13 cellular contexts compared by ENCODE assay signal in the genomic region with DNA sequence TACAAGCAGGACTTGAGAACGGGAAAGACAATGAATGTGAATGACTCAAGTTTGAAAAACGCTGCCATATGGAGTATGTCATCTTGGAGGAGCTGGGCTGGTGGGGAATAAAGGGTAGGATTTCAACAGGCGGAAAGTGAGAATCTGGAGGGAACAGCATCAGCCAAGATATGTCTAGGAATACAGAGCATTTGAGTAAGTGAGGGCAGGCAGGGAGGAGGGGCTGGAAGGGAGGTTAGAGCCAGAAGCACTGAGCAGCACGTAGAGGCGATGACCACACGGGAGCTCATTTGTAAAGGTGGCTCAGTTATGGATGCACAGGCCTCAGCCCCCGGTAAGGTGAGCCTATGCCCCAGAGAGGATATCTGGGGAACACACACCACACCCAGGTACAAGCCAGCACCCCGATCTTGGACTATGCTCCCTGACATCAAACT.
DNase-seq lines count a peak whose midpoint lies in the region; TF ChIP-seq lines count a peak whose summit lies in the region.
"Had no signal": no experiment of that assay in that cellular context is flagged by ENCODE, and none has a peak within 500 bp of the region (broad histone marks: within the 10 kb centered on the region; RNA-seq: fewer than 3 reads in every experiment).

No MANE protein-coding gene starts in this region.

- H3K4me3 ChIP-seq in OCI-LY1 (ENCODE audit: low read depth, low read length, poor library complexity, severe bottlenecking) = no peak overlapping the region
- H3K4me3 ChIP-seq in fibroblast of lung (replicated peaks in 1 of 4; ENCODE audit: control extremely low read depth in 1 of 4, insufficient read depth in 1 of 4, low read depth in 3 of 4, low read length in 4 of 4) = no peak overlapping the region
- H3K4me3 ChIP-seq: ascending aorta had no signal

- no peak overlapping the region for H3K4me3 Mint-ChIP-seq in osteocyte (ENCODE audit: unreplicated experiment)
- H3K4me3 Mint-ChIP-seq: CD8-positive, alpha-beta memory T cell had no signal

- H3K36me3 ChIP-seq in OCI-LY1 (ENCODE audit: insufficient read depth, low read length) (peaks cover 85% of the 10 kb centered on the region), fibroblast of lung (ENCODE audit: control insufficient read depth, insufficient read depth, low read length) (peaks cover 5% of the 10 kb centered on the region)

- H3K9me3 ChIP-seq in OCI-LY1 (ENCODE audit: low read length) = no peaks in the 10 kb centered on the region
- H3K9me3 ChIP-seq in fibroblast of lung (ENCODE audit: control insufficient read depth, insufficient read depth, low read depth, low read length) = no peaks in the 10 kb centered on the region
- H3K9me3 ChIP-seq: ascending aorta had no signal

- peaks cover 54% of the 10 kb centered on the region for H3K36me3 Mint-ChIP-seq in osteocyte (ENCODE audit: unreplicated experiment)

- no peaks in the 10 kb centered on the region for H3K27me3 Mint-ChIP-seq in osteocyte (ENCODE audit: unreplicated experiment)
- H3K27me3 Mint-ChIP-seq: CD8-positive, alpha-beta memory T cell had no signal

- no peaks in the 10 kb centered on the region for H3K9me3 Mint-ChIP-seq in osteocyte (ENCODE audit: unreplicated experiment)
- H3K9me3 Mint-ChIP-seq: CD8-positive, alpha-beta memory T cell had no signal

- no peak overlapping the region for H3K4me2 ChIP-seq in OCI-LY1 (ENCODE audit: low read length)
- H3K4me2 ChIP-seq in fibroblast of lung (ENCODE audit: extremely low read depth, insufficient read depth, low read length) = no peak overlapping the region

- peak overlapping the region; percentile 62 for H3K27ac Mint-ChIP-seq in osteocyte (ENCODE audit: unreplicated experiment)

- H3K27ac ChIP-seq in OCI-LY1 (ENCODE audit: low read depth, low read length, poor library complexity, severe bottlenecking) (peak overlapping the region; percentile 85), fibroblast of lung (ENCODE audit: insufficient read depth, low read length) (no peak overlapping the region)
- H3K27ac ChIP-seq: ascending aorta had no signal

- H3K9ac ChIP-seq in OCI-LY1 (ENCODE audit: low read length) (no peak overlapping the region), fibroblast of lung (ENCODE audit: insufficient read depth, low read length) (no peak overlapping the region)

- H2AFZ ChIP-seq in OCI-LY1 (ENCODE audit: low read length) (no peak overlapping the region), fibroblast of lung (ENCODE audit: low read length) (no peak overlapping the region)

- H3K27me3 ChIP-seq in OCI-LY1 (ENCODE audit: insufficient read depth, low read length) (no peaks in the 10 kb centered on the region), fibroblast of lung (ENCODE audit: control insufficient read depth, insufficient read depth, low read length) (no peaks in the 10 kb centered on the region)
- H3K27me3 ChIP-seq: ascending aorta had no signal

- H4K20me1 ChIP-seq in OCI-LY1 (ENCODE audit: insufficient read depth, low read length) (no peaks in the 10 kb centered on the region), fibroblast of lung (ENCODE audit: control insufficient read depth, extremely low read depth, insufficient read depth, low read length) (no peaks in the 10 kb centered on the region)

- H3K4me1 ChIP-seq in OCI-LY1 (ENCODE audit: insufficient read depth, low read length, severe bottlenecking) (peaks cover 34% of the 10 kb centered on the region), fibroblast of lung (ENCODE audit: control insufficient read depth, extremely low read depth, insufficient read depth, low read length) (no peaks in the 10 kb centered on the region)
- H3K4me1 ChIP-seq: ascending aorta had no signal

- H3K79me2 ChIP-seq in OCI-LY1 (ENCODE audit: insufficient read depth, low read length) (no peaks in the 10 kb centered on the region), fibroblast of lung (ENCODE audit: control insufficient read depth, insufficient read depth, low read length) (no peaks in the 10 kb centered on the region)

- no peaks in the 10 kb centered on the region for H3F3A ChIP-seq in OCI-LY1 (ENCODE audit: insufficient read depth, low read length)

- DNase-seq in DMS 273 (lab: John Stamatoyannopoulos, UW; ENCODE audit: unreplicated experiment) = peak; percentile 46
- peak; percentile 97 to 99 for DNase-seq in fibroblast of lung (ENCODE audit: low read depth in 2 of 2)
- DNase-seq in osteocyte (ENCODE audit: extremely low spot score, unreplicated experiment) = no peak
- DNase-seq in GM20000 (ENCODE audit: low spot score) = no peak
- DNase-seq in T-helper 2 cell = no peak
- DNase-seq in activated gamma-delta T cell treated with Interleukin-2 at 50 U/mL for 16 hours = no peak
- no peak for DNase-seq in putamen (ENCODE audit: low spot score)
- DNase-seq: activated CD8-positive, alpha-beta memory T cell treated with anti-CD3 and anti-CD28 coated beads, Interleukin-2, amount 50 U/mL, for 48 hours; CD8-positive, alpha-beta memory T cell; NCI-H146; substantia nigra had no signal

- no peak for TF ChIP-seq CTCF in OCI-LY1 (IDR thresholded peaks at IDR 0.05; ENCODE audit: low read length)
- no peak for TF ChIP-seq CTCF in fibroblast of lung (conservative IDR thresholded peaks at IDR 0.05 in 1 of 2, IDR thresholded peaks at IDR 0.05 in 1 of 2; ENCODE audit: low read depth in 1 of 2, low read length in 2 of 2)
- TF ChIP-seq CTCF in osteocyte (IDR thresholded peaks at IDR 0.05) = no peak
- no peak for TF ChIP-seq CTCF in GM20000 (IDR thresholded peaks at IDR 0.05; ENCODE audit: extremely low read depth, missing control alignments)

- peaks cover 8% of the 10 kb centered on the region for H3K4me1 Mint-ChIP-seq in osteocyte (ENCODE audit: unreplicated experiment)

- H3K9me2 ChIP-seq in OCI-LY1 (ENCODE audit: low read depth, low read length) = no peaks in the 10 kb centered on the region

Comparison
In these comparisons a context has a peak if more than half of its experiments do, and no peak if none do; other contexts are left out.
1. DNase-seq: peak in DMS 273 (single experiment) and fibroblast of lung (2 of 2); none in osteocyte (single experiment), GM20000 (single experiment), T-helper 2 cell (0 of 5), activated gamma-delta T cell treated with Interleukin-2 at 50 U/mL for 16 hours (single experiment) and putamen (single experiment).